8 cellular contexts compared by ENCODE assay signal in the genomic region with DNA sequence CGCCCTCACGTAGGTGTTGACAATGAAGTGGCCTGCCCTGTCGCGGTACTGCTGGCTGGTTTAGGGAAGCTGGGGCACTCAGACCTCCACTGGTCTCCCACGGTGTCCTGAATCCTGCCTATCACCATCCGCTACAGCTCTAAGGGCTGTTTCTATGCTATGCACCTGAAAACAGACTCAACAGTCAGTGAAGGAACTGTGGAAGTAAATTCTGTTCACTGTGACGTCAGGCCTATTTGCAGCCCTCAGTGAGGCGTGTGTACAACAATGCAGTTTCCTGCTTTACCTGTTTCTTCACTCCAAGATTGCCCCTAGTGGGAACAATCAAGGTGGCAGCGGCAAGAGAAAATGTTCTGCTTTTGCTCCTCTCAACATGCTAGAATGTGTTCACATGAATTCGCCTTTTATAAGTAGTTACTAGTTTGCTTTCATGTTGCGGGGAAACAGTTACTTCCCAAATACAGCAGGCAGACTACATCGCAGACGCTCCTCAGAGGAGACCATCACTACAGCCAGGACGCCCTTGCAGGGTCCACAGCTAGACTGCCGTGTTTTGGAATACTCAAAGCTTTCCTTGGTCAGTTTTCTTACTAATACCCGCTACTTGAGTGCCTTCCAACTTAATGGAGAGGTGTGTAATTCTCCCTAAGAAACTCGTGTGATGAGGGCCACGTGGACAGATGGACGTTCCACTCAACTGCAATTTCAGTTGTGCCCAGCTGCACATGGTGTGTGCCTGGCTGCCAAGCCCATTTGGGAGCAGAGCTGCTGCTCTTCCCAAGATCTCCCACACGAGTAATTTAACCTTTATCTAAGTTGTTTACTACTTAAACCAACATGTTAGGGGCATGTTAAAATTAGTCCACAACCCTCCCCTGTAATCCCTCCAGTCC. TPM values are rescaled to one million over a fixed set of nuclear protein-coding genes. Genes with fewer than 3 reads are reported as not detected.
DNase-seq lines count a peak whose midpoint lies in the region; ATAC-seq and TF ChIP-seq lines count a peak whose summit lies in the region.

No MANE protein-coding gene starts in this region.

- H3K9ac ChIP-seq in KMS-11 (no peak overlapping the region), mesenchymal stem cell (ENCODE audit: low read length) (peak overlapping the region; percentile 45)

- H4K91ac ChIP-seq in mesenchymal stem cell (ENCODE audit: low read length), result no peak overlapping the region

- H3K27me3 ChIP-seq in KMS-11 (ENCODE audit: insufficient read depth, low read depth) (no peaks in the 10 kb centered on the region), mesenchymal stem cell (ENCODE audit: control insufficient read depth in 1 of 2, insufficient read depth in 1 of 2, low read length in 2 of 2) (no peaks in the 10 kb centered on the region), SJCRH30 (no peaks in the 10 kb centered on the region)

- no peak overlapping the region for H2BK12ac ChIP-seq in mesenchymal stem cell (ENCODE audit: low read length in 2 of 2)

- no peak overlapping the region for H3K4me3 Mint-ChIP-seq in activated naive CD4-positive, alpha-beta T cell treated with anti-CD3 and anti-CD28 coated beads, Interleukin-2, amount 10 ng/mL, durations not matched to agents 7 days and 5 days

- H3K79me2 ChIP-seq in KMS-11 (ENCODE audit: insufficient read depth, low read depth), result no peaks in the 10 kb centered on the region

- peak in 1 of 2 donors; percentile 43 for ATAC-seq in activated naive CD4-positive, alpha-beta T cell treated with anti-CD3 and anti-CD28 coated beads, Interleukin-2, amount 50 U/mL, for 72 hours
- ATAC-seq in HG03139 (IDR thresholded peaks at IDR 0.05; ENCODE audit: unreplicated experiment), result no peak

- H3K9me3 Mint-ChIP-seq in activated naive CD4-positive, alpha-beta T cell treated with anti-CD3 and anti-CD28 coated beads, Interleukin-2, amount 10 ng/mL, durations not matched to agents 7 days and 5 days, result no peaks in the 10 kb centered on the region
- no peaks in the 10 kb centered on the region for H3K9me3 Mint-ChIP-seq in activated naive CD4-positive, alpha-beta T cell treated with anti-CD3 and anti-CD28 coated beads, Interleukin-2, amount 50 U/mL, for 72 hours

- H4K8ac ChIP-seq in mesenchymal stem cell (ENCODE audit: low read length), result no peak overlapping the region

- no peak overlapping the region for H3K14ac ChIP-seq in mesenchymal stem cell (ENCODE audit: low read length in 2 of 2)

- WGBS in mesenchymal stem cell, result 76% methylated on average over 20 of the region's 20 CpGs

- peak overlapping the region; percentile 21 for H2AK5ac ChIP-seq in mesenchymal stem cell (ENCODE audit: low read length, severe bottlenecking)

- H3K4me2 ChIP-seq in KMS-11, result peak overlapping the region; percentile 63; the same call in 1 of the 2 replicates
- no peak overlapping the region for H3K4me2 ChIP-seq in mesenchymal stem cell (ENCODE audit: low read length, poor library complexity, severe bottlenecking)

- H2AFZ ChIP-seq in KMS-11 (ENCODE audit: low read depth), result no peak overlapping the region
- H2AFZ ChIP-seq in mesenchymal stem cell (ENCODE audit: low read depth, low read length), result no peak overlapping the region

- H3K27ac ChIP-seq in KMS-11, result no peak overlapping the region
- no peak overlapping the region for H3K27ac ChIP-seq in mesenchymal stem cell (ENCODE audit: low read length, poor library complexity, severe bottlenecking)
- no peak overlapping the region for H3K27ac ChIP-seq in SJCRH30

- DNase-seq in activated naive CD4-positive, alpha-beta T cell treated with anti-CD3 and anti-CD28 coated beads, Interleukin-2, amount 10 ng/mL, durations not matched to agents 7 days and 5 days, result no peak
- DNase-seq in activated naive CD4-positive, alpha-beta T cell (lab: John Stamatoyannopoulos, UW), result no peak
- no peak for DNase-seq in activated naive CD4-positive, alpha-beta T cell treated with anti-CD3 and anti-CD28 coated beads, Interleukin-2, amount 50 U/mL, for 72 hours (ENCODE audit: low spot score in 2 of 2)
- peak; percentile 24 for DNase-seq in mesenchymal stem cell
- DNase-seq in SJCRH30, result no peak
- DNase-seq in COLO829 (ENCODE audit: low spot score), result no peak

- H3K4me1 Mint-ChIP-seq in activated naive CD4-positive, alpha-beta T cell treated with anti-CD3 and anti-CD28 coated beads, Interleukin-2, amount 10 ng/mL, durations not matched to agents 7 days and 5 days, result peaks cover 44% of the 10 kb centered on the region

- CTCF ChIA-PET in activated naive CD4-positive, alpha-beta T cell treated with anti-CD3 and anti-CD28 coated beads, Interleukin-2, amount 10 ng/mL, durations not matched to agents 7 days and 5 days (lab: Charles Lee), result interaction anchor here (0.8 to 7.3 kb wide), 11 partner anchors 10 to 108 kb away, joined by 3 to 46 read pairs (median 5); partner anchors contain the start of gene DIDO1

- H2BK120ac ChIP-seq in mesenchymal stem cell (ENCODE audit: low read depth, low read length), result no peak overlapping the region

- no peaks in the 10 kb centered on the region for H4K20me1 ChIP-seq in KMS-11 (ENCODE audit: insufficient read depth)

- H3K36me3 ChIP-seq in KMS-11 (ENCODE audit: insufficient read depth) (no peaks in the 10 kb centered on the region; the same call in 1 of the 2 replicates), mesenchymal stem cell (ENCODE audit: control insufficient read depth in 1 of 2, insufficient read depth in 2 of 2, low read depth in 1 of 2, low read length in 2 of 2) (peaks cover 37 to 62% of the 10 kb centered on the region in 2 experiments), SJCRH30 (peaks cover 54% of the 10 kb centered on the region)

- H3K79me1 ChIP-seq in mesenchymal stem cell (replicated peaks; ENCODE audit: low read length, poor library complexity, severe bottlenecking), result peaks cover 26% of the 10 kb centered on the region

- H3K4me1 ChIP-seq in KMS-11 (ENCODE audit: low read depth, poor library complexity, severe bottlenecking) (peaks cover 60% of the 10 kb centered on the region), mesenchymal stem cell (ENCODE audit: control insufficient read depth, insufficient read depth, low read depth, low read length) (peaks cover 31% of the 10 kb centered on the region), SJCRH30 (no peaks in the 10 kb centered on the region; the same call in 1 of the 2 replicates)

- peak overlapping the region; percentile 89 for H3K27ac Mint-ChIP-seq in activated naive CD4-positive, alpha-beta T cell treated with anti-CD3 and anti-CD28 coated beads, Interleukin-2, amount 10 ng/mL, durations not matched to agents 7 days and 5 days
- H3K27ac Mint-ChIP-seq in activated naive CD4-positive, alpha-beta T cell treated with anti-CD3 and anti-CD28 coated beads, Interleukin-2, amount 50 U/mL, for 72 hours, result peak overlapping the region; percentile 65 to 83

- H2BK5ac ChIP-seq in mesenchymal stem cell (ENCODE audit: low read depth, low read length, poor library complexity, severe bottlenecking), result no peak overlapping the region

- no peak overlapping the region for H3K4ac ChIP-seq in mesenchymal stem cell (ENCODE audit: low read depth in 1 of 2, low read length in 2 of 2)

- H3K36me3 Mint-ChIP-seq in activated naive CD4-positive, alpha-beta T cell treated with anti-CD3 and anti-CD28 coated beads, Interleukin-2, amount 10 ng/mL, durations not matched to agents 7 days and 5 days, result peaks cover 50% of the 10 kb centered on the region
- H3K36me3 Mint-ChIP-seq in activated naive CD4-positive, alpha-beta T cell treated with anti-CD3 and anti-CD28 coated beads, Interleukin-2, amount 50 U/mL, for 72 hours, result peaks cover 7 to 21% of the 10 kb centered on the region in 2 donors

- H3K18ac ChIP-seq in mesenchymal stem cell (ENCODE audit: low read depth in 1 of 2, low read length in 2 of 2), result no peak overlapping the region

- no peak for TF ChIP-seq CTCF in KMS-11 (conservative IDR thresholded peaks at IDR 0.05; ENCODE audit: low read depth, low read length)

- no peak overlapping the region for H3K4me3 ChIP-seq in KMS-11 (IDR thresholded peaks at IDR 0.05; ENCODE audit: insufficient read depth, low read depth, low read length)
- H3K4me3 ChIP-seq in mesenchymal stem cell (ENCODE audit: insufficient read depth in 1 of 2, low read depth in 1 of 2, low read length in 2 of 2), result no peak overlapping the region
- H3K4me3 ChIP-seq in SJCRH30, result no peak overlapping the region

- no peak overlapping the region for H3K23ac ChIP-seq in mesenchymal stem cell (ENCODE audit: low read length in 2 of 2)

- H2BK15ac ChIP-seq in mesenchymal stem cell (ENCODE audit: low read depth, poor library complexity, severe bottlenecking), result no peak overlapping the region

- H3K9me3 ChIP-seq in mesenchymal stem cell (ENCODE audit: control insufficient read depth, low read length) (no peaks in the 10 kb centered on the region), SJCRH30 (replicated peaks) (no peaks in the 10 kb centered on the region)

- peaks cover 4% of the 10 kb centered on the region for H3K27me3 Mint-ChIP-seq in activated naive CD4-positive, alpha-beta T cell treated with anti-CD3 and anti-CD28 coated beads, Interleukin-2, amount 10 ng/mL, durations not matched to agents 7 days and 5 days

RNA-seq across cellular contexts. Expression of gene DIDO1, which starts 25.4 kb away (rescaled TPM):
- total RNA-seq in activated naive CD4-positive, alpha-beta T cell treated with anti-CD3 and anti-CD28 coated beads, Interleukin-2, amount 50 U/mL, for 72 hours, result 10 to 100 TPM; 40.1 to 52.7 TPM
- polyA plus RNA-seq in mesenchymal stem cell (2013, experiment 1 of 2), result 19.5 TPM
- 18.9 TPM for polyA plus RNA-seq in mesenchymal stem cell (2013, experiment 2 of 2)
- 98.5 and 108 TPM in 2 replicates for total RNA-seq in SJCRH30 (2014; rRNA removed; shearing (Covaris generic))

RNA-seq across cellular contexts. Expression of gene GID8, which starts 37.0 kb away (rescaled TPM):
- total RNA-seq in activated naive CD4-positive, alpha-beta T cell treated with anti-CD3 and anti-CD28 coated beads, Interleukin-2, amount 50 U/mL, for 72 hours, result 10 to 100 TPM; 39.7 to 47.3 TPM
- polyA plus RNA-seq in mesenchymal stem cell (2013, experiment 1 of 2), result 18.0 TPM
- 18.3 TPM for polyA plus RNA-seq in mesenchymal stem cell (2013, experiment 2 of 2)
- 109 and 117 TPM in 2 replicates for total RNA-seq in SJCRH30 (2014; rRNA removed; shearing (Covaris generic))

RNA-seq across cellular contexts. Expression of gene TCFL5, which starts 39.3 kb away (rescaled TPM):
- total RNA-seq in activated naive CD4-positive, alpha-beta T cell treated with anti-CD3 and anti-CD28 coated beads, Interleukin-2, amount 50 U/mL, for 72 hours, result 1 to 10 TPM; 3.5 to 5.7 TPM
- 6.1 TPM for polyA plus RNA-seq in mesenchymal stem cell (2013, experiment 1 of 2)
- polyA plus RNA-seq in mesenchymal stem cell (2013, experiment 2 of 2), result 6.9 TPM
- 19.9 and 21.2 TPM in 2 replicates for total RNA-seq in SJCRH30 (2014; rRNA removed; shearing (Covaris generic))

RNA-seq across cellular contexts. Expression of gene SLC17A9, which starts 51.6 kb away (rescaled TPM):
- 10 to 100 TPM; 17.5 to 22.0 TPM for total RNA-seq in activated naive CD4-positive, alpha-beta T cell treated with anti-CD3 and anti-CD28 coated beads, Interleukin-2, amount 50 U/mL, for 72 hours
- 14.8 TPM for polyA plus RNA-seq in mesenchymal stem cell (2013, experiment 1 of 2)
- 13.7 TPM for polyA plus RNA-seq in mesenchymal stem cell (2013, experiment 2 of 2)
- 1.1 and 2.1 TPM in 2 replicates for total RNA-seq in SJCRH30 (2014; rRNA removed; shearing (Covaris generic))
